ENCODE assay signal across 21 cellular contexts in genomic region chr17:21425736-21426135, GRCh38. TPM values are rescaled to one million over a fixed set of nuclear protein-coding genes. Genes with fewer than 3 reads are reported as not detected.
"Had no signal": no experiment of that assay in that cellular context is flagged by ENCODE, and none has a peak within 500 bp of the region (broad histone marks: within the 10 kb centered on the region; RNA-seq: fewer than 3 reads in every experiment).

No MANE protein-coding gene starts in this region.

- H3K4me1 ChIP-seq: breast epithelium, sigmoid colon, upper lobe of right lung had no signal

- ATAC-seq: activated CD8-positive, alpha-beta T cell treated with anti-CD3 and anti-CD28 coated beads for 36 hours; activated T-cell treated with anti-CD3 and anti-CD28 coated beads, Interleukin-2, amount 50 U/mL, for 72 hours; left lobe of liver; mucosa of descending colon; naive thymus-derived CD8-positive, alpha-beta T cell; stimulated activated naive B cell treated with anti-CD40 and anti-IgM and Interleukin-4, amounts not matched to agents 10 μg/mL and 1 μg/mL and 100 μg/mL, for 72 hours; upper lobe of right lung had no signal

- H3K27me3 Mint-ChIP-seq: activated CD4-positive, alpha-beta T cell treated with anti-CD3 and anti-CD28 coated beads, Interleukin-2, amount 10 ng/mL, durations not matched to agents 24 days and 14 days; activated CD8-positive, alpha-beta T cell treated with anti-CD3 and anti-CD28 coated beads for 36 hours had no signal

- H3K4me1 Mint-ChIP-seq: activated CD4-positive, alpha-beta T cell treated with anti-CD3 and anti-CD28 coated beads, Interleukin-2, amount 10 ng/mL, durations not matched to agents 24 days and 14 days; stimulated activated naive B cell treated with anti-CD40 and anti-IgM and Interleukin-4, amounts not matched to agents 10 μg/mL and 1 μg/mL and 100 μg/mL, for 72 hours had no signal

- H3K27me3 ChIP-seq: breast epithelium, esophagus muscularis mucosa, sigmoid colon, upper lobe of right lung had no signal

- H3K9me3 Mint-ChIP-seq: activated CD4-positive, alpha-beta T cell treated with anti-CD3 and anti-CD28 coated beads, Interleukin-2, amount 10 ng/mL, durations not matched to agents 24 days and 14 days; activated CD8-positive, alpha-beta T cell treated with anti-CD3 and anti-CD28 coated beads for 36 hours; activated T-cell treated with anti-CD3 and anti-CD28 coated beads, Interleukin-2, amount 50 U/mL, for 72 hours; naive thymus-derived CD8-positive, alpha-beta T cell; stimulated activated naive B cell treated with anti-CD40 and anti-IgM and Interleukin-4, amounts not matched to agents 10 μg/mL and 1 μg/mL and 100 μg/mL, for 72 hours had no signal

- H3K4me3 Mint-ChIP-seq: activated CD4-positive, alpha-beta T cell treated with anti-CD3 and anti-CD28 coated beads, Interleukin-2, amount 10 ng/mL, durations not matched to agents 24 days and 14 days; activated CD8-positive, alpha-beta T cell treated with anti-CD3 and anti-CD28 coated beads for 36 hours; activated T-cell treated with anti-CD3 and anti-CD28 coated beads, Interleukin-2, amount 50 U/mL, for 72 hours; naive thymus-derived CD8-positive, alpha-beta T cell; stimulated activated naive B cell treated with anti-CD40 and anti-IgM and Interleukin-4, amounts not matched to agents 10 μg/mL and 1 μg/mL and 100 μg/mL, for 72 hours had no signal

- H3K4me3 ChIP-seq: breast epithelium, esophagus muscularis mucosa, mucosa of descending colon, sigmoid colon, upper lobe of right lung had no signal

- H3K9me3 ChIP-seq: breast epithelium, esophagus muscularis mucosa, mucosa of descending colon, sigmoid colon, upper lobe of right lung had no signal

- DNase-seq: activated CD4-positive, alpha-beta T cell treated with anti-CD3 and anti-CD28 coated beads, Interleukin-2, amount 10 ng/mL, durations not matched to agents 24 days and 14 days; activated CD8-positive, alpha-beta memory T cell treated with anti-CD3 and anti-CD28 coated beads, Interleukin-2, amount 50 U/mL, for 4 hours; activated CD8-positive, alpha-beta T cell treated with anti-CD3 and anti-CD28 coated beads for 36 hours; activated effector memory CD4-positive, alpha-beta T cell treated with anti-CD3 and anti-CD28 coated beads, Interleukin-2, amount 50 U/mL, for 16 hours; activated naive CD4-positive, alpha-beta T cell treated with anti-CD3 and anti-CD28 coated beads, Interleukin-2, amount 50 U/mL, for 16 hours; activated T-cell treated with anti-CD3 and anti-CD28 coated beads, Interleukin-2, amount 50 U/mL, for 72 hours; cerebellar nuclear complex; cortex of kidney; effector CD4-positive, alpha-beta T cell; hippocampal formation; naive thymus-derived CD8-positive, alpha-beta T cell; sigmoid colon; stimulated activated naive B cell treated with anti-CD40 and anti-IgM and Interleukin-4, amounts not matched to agents 10 μg/mL and 1 μg/mL and 100 μg/mL, for 72 hours; T-helper 1 cell; T1000; upper lobe of right lung had no signal

- H3K36me3 Mint-ChIP-seq: naive thymus-derived CD8-positive, alpha-beta T cell; stimulated activated naive B cell treated with anti-CD40 and anti-IgM and Interleukin-4, amounts not matched to agents 10 μg/mL and 1 μg/mL and 100 μg/mL, for 72 hours had no signal

- H3K27ac ChIP-seq: breast epithelium, esophagus muscularis mucosa, sigmoid colon, upper lobe of right lung had no signal

- H3K36me3 ChIP-seq: breast epithelium, esophagus muscularis mucosa, sigmoid colon, upper lobe of right lung had no signal

- H3K27ac Mint-ChIP-seq: activated CD4-positive, alpha-beta T cell treated with anti-CD3 and anti-CD28 coated beads, Interleukin-2, amount 10 ng/mL, durations not matched to agents 24 days and 14 days; activated CD8-positive, alpha-beta T cell treated with anti-CD3 and anti-CD28 coated beads for 36 hours; activated T-cell treated with anti-CD3 and anti-CD28 coated beads, Interleukin-2, amount 50 U/mL, for 72 hours; stimulated activated naive B cell treated with anti-CD40 and anti-IgM and Interleukin-4, amounts not matched to agents 10 μg/mL and 1 μg/mL and 100 μg/mL, for 72 hours had no signal

RNA-seq across cellular contexts. Expression of gene KCNJ12, which starts 49.6 kb away (rescaled TPM):
- total RNA-seq: activated CD4-positive, alpha-beta T cell treated with anti-CD3 and anti-CD28 coated beads, Interleukin-2, amount 10 ng/mL, durations not matched to agents 24 days and 14 days; activated CD8-positive, alpha-beta T cell treated with anti-CD3 and anti-CD28 coated beads for 36 hours; activated T-cell treated with anti-CD3 and anti-CD28 coated beads, Interleukin-2, amount 50 U/mL, for 72 hours; lung microvascular endothelial cell; naive thymus-derived CD8-positive, alpha-beta T cell had no signal
